32 cellular contexts compared by ENCODE assay signal in the genomic region with DNA sequence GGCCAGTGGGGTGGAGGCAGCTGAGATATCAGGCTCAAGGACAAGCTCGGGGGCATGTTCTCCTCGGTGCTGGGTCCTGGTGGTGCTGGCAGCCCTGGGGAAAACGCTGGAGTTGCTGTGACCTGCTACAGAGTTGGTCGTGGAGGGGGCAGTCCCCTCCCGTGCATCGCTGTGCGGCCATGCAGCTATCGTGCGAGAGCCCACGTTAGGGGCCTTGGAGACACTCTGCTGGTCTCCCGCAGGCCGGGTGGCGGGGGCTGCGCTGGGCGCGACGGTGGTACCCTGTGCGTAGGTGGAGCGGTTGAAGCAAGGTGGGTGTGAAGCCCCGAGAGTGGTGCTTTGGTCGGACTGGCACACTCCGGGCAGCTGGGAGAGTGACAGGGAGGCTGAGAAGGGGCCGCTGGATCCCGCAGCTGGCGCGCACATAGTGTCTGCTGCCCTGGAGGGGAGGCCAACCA. TPM values are rescaled to one million over a fixed set of nuclear protein-coding genes. Genes with fewer than 3 reads are reported as not detected.
"Had no signal": no experiment of that assay in that cellular context is flagged by ENCODE, and none has a peak within 500 bp of the region (broad histone marks: within the 10 kb centered on the region; RNA-seq: fewer than 3 reads in every experiment).

No MANE protein-coding gene starts in this region.

- H3K9me3 ChIP-seq: breast epithelium, gastrocnemius medialis, right atrium auricular region, spleen, testis, transverse colon, uterus had no signal

- H3K9ac ChIP-seq: parathyroid adenoma had no signal

- H3K4me1 ChIP-seq: breast epithelium, gastrocnemius medialis, parathyroid adenoma, spleen, testis, transverse colon, uterus had no signal

- H2AFZ ChIP-seq: parathyroid adenoma had no signal

- H3K4me3 ChIP-seq: breast epithelium, gastrocnemius medialis, right atrium auricular region, spleen, transverse colon, uterus had no signal

- H3K27ac ChIP-seq: breast epithelium, epithelial cell of prostate, gastrocnemius medialis, parathyroid adenoma, right atrium auricular region, spleen, testis, transverse colon, uterus, WERI-Rb-1 had no signal

- H3K4me3 Mint-ChIP-seq: activated CD4-positive, alpha-beta memory T cell treated with anti-CD3 and anti-CD28 coated beads for 36 hours; activated naive CD4-positive, alpha-beta T cell treated with anti-CD3 and anti-CD28 coated beads, Interleukin-2, amount 10 ng/mL, durations not matched to agents 7 days and 5 days; activated T-cell treated with anti-CD3 and anti-CD28 coated beads, Interleukin-2, amount 50 U/mL, for 24 hours; memory B cell; naive thymus-derived CD4-positive, alpha-beta T cell; T-helper 2 cell treated with Interferon-gamma antibody and Interleukin-4, amounts not matched to agents 5 μg/mL and 100 μg/mL, for 36 hours had no signal

- H3K27me3 ChIP-seq: breast epithelium, gastrocnemius medialis, right atrium auricular region, spleen, testis, transverse colon, uterus had no signal

- H3K27me3 Mint-ChIP-seq: activated CD4-positive, alpha-beta memory T cell treated with anti-CD3 and anti-CD28 coated beads for 36 hours; activated naive CD4-positive, alpha-beta T cell treated with anti-CD3 and anti-CD28 coated beads, Interleukin-2, amount 10 ng/mL, durations not matched to agents 7 days and 5 days; activated T-cell treated with anti-CD3 and anti-CD28 coated beads, Interleukin-2, amount 50 U/mL, for 24 hours; memory B cell; naive thymus-derived CD4-positive, alpha-beta T cell had no signal

- H3K9me3 Mint-ChIP-seq: activated CD4-positive, alpha-beta memory T cell treated with anti-CD3 and anti-CD28 coated beads for 36 hours; activated naive CD4-positive, alpha-beta T cell treated with anti-CD3 and anti-CD28 coated beads, Interleukin-2, amount 10 ng/mL, durations not matched to agents 7 days and 5 days; activated T-cell treated with anti-CD3 and anti-CD28 coated beads, Interleukin-2, amount 50 U/mL, for 24 hours; memory B cell; T-helper 2 cell treated with Interferon-gamma antibody and Interleukin-4, amounts not matched to agents 5 μg/mL and 100 μg/mL, for 36 hours had no signal

- ATAC-seq: activated CD4-positive, CD25-positive, alpha-beta regulatory T cell treated with anti-CD3 and anti-CD28 coated beads, Interleukin-2, amount 50 U/mL, for 24 hours; gastrocnemius medialis; naive thymus-derived CD4-positive, alpha-beta T cell had no signal

- H3K27ac Mint-ChIP-seq: activated CD4-positive, alpha-beta memory T cell treated with anti-CD3 and anti-CD28 coated beads for 36 hours; activated naive CD4-positive, alpha-beta T cell treated with anti-CD3 and anti-CD28 coated beads, Interleukin-2, amount 10 ng/mL, durations not matched to agents 7 days and 5 days; activated T-cell treated with anti-CD3 and anti-CD28 coated beads, Interleukin-2, amount 50 U/mL, for 24 hours; memory B cell; naive thymus-derived CD4-positive, alpha-beta T cell; T-helper 2 cell treated with Interferon-gamma antibody and Interleukin-4, amounts not matched to agents 5 μg/mL and 100 μg/mL, for 36 hours had no signal

- H3K36me3 ChIP-seq: breast epithelium, uterus had no signal

- DNase-seq: activated CD4-positive, alpha-beta memory T cell treated with anti-CD3 and anti-CD28 coated beads for 36 hours; activated CD4-positive, alpha-beta T cell treated with anti-CD3 and anti-CD28 coated beads for 48 hours; activated CD8-positive, alpha-beta memory T cell treated with anti-CD3 and anti-CD28 coated beads, Interleukin-2, amount 50 U/mL, for 4 hours; activated gamma-delta T cell; activated naive CD4-positive, alpha-beta T cell treated with anti-CD3 and anti-CD28 coated beads, Interleukin-2, amount 10 ng/mL, durations not matched to agents 7 days and 5 days; activated T-cell treated with anti-CD3 and anti-CD28 coated beads, Interleukin-2, amount 50 U/mL, for 24 hours; amygdala; dermis blood vessel endothelial cell; effector CD8-positive, alpha-beta T cell; gastrocnemius medialis; hippocampal formation; left cardiac atrium; midbrain; naive thymus-derived CD4-positive, alpha-beta T cell; nucleus accumbens; spleen; stimulated activated naive CD4-positive, alpha-beta T cell; T-helper 1 cell; testis; transverse colon; uterus; WERI-Rb-1 had no signal

- H3K4me1 Mint-ChIP-seq: activated naive CD4-positive, alpha-beta T cell treated with anti-CD3 and anti-CD28 coated beads, Interleukin-2, amount 10 ng/mL, durations not matched to agents 7 days and 5 days; memory B cell; naive thymus-derived CD4-positive, alpha-beta T cell had no signal

RNA-seq across cellular contexts. Expression of gene LRRN4, which starts 12.0 kb away (rescaled TPM):
- total RNA-seq: activated CD4-positive, alpha-beta memory T cell treated with anti-CD3 and anti-CD28 coated beads for 36 hours; activated CD8-positive, alpha-beta memory T cell treated with anti-CD3 and anti-CD28 coated beads for 36 hours; gastrocnemius medialis; lower leg skin; naive thymus-derived CD4-positive, alpha-beta T cell; pulmonary artery endothelial cell had no signal
- polyA plus RNA-seq: naive thymus-derived CD4-positive, alpha-beta T cell; spleen had no signal
